ENCODE assay signal across 13 cellular contexts in the genomic region with DNA sequence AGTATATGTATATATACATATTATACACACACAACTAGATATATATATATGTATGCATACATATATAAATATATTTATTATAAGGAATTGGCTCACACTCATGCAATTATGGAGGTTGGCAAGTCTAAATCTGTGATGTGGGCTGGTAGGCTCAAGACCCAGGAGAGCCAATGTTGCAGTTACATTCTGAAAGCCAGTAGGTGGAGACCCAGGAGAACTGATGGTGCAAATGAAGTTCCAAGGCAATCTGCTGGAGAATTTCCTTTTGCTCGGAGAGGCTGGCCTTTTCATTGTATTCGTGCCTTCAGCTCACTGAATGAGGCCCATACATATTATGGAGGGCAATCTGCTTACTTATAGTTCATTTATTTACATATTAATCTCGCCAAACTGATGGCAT. TPM values are rescaled to one million over a fixed set of nuclear protein-coding genes. Genes with fewer than 3 reads are reported as not detected.
DNase-seq lines count a peak whose midpoint lies in the region; ATAC-seq and TF ChIP-seq lines count a peak whose summit lies in the region.
"Had no signal": no experiment of that assay in that cellular context is flagged by ENCODE, and none has a peak within 500 bp of the region (broad histone marks: within the 10 kb centered on the region; RNA-seq: fewer than 3 reads in every experiment).

No MANE protein-coding gene starts in this region.

- H3K4me1 Mint-ChIP-seq in activated T-cell treated with anti-CD3 and anti-CD28 coated beads, Interleukin-2, amount 50 U/mL, for 4 hours (ENCODE audit: low read depth): no peaks in the 10 kb centered on the region

- no peaks in the 10 kb centered on the region for H3K9me3 Mint-ChIP-seq in activated T-cell treated with anti-CD3 and anti-CD28 coated beads, Interleukin-2, amount 50 U/mL, for 4 hours
- H3K9me3 Mint-ChIP-seq: T-helper 2 cell treated with Interferon-gamma antibody and Interleukin-4, amounts not matched to agents 5 μg/mL and 100 μg/mL, for 36 hours had no signal

- no peaks in the 10 kb centered on the region for H3K36me3 Mint-ChIP-seq in activated T-cell treated with anti-CD3 and anti-CD28 coated beads, Interleukin-2, amount 50 U/mL, for 4 hours (ENCODE audit: insufficient read depth)

- H3K27me3 Mint-ChIP-seq in activated T-cell treated with anti-CD3 and anti-CD28 coated beads, Interleukin-2, amount 50 U/mL, for 4 hours (ENCODE audit: low read depth): peaks cover 23% of the 10 kb centered on the region

- H3K4me3 Mint-ChIP-seq in activated T-cell treated with anti-CD3 and anti-CD28 coated beads, Interleukin-2, amount 50 U/mL, for 4 hours: no peak overlapping the region
- H3K4me3 Mint-ChIP-seq: T-helper 2 cell treated with Interferon-gamma antibody and Interleukin-4, amounts not matched to agents 5 μg/mL and 100 μg/mL, for 36 hours had no signal

- TF ChIP-seq CTCF in LNCaP clone FGC (IDR thresholded peaks at IDR 0.05; ENCODE audit: control insufficient read depth, extremely low read depth, insufficient read depth) (peak; percentile 50), astrocyte of the cerebellum (IDR thresholded peaks at IDR 0.05; ENCODE audit: low read depth, low read length, missing control alignments) (peak; percentile 10)

- ATAC-seq in GM18907 (IDR thresholded peaks at IDR 0.05; ENCODE audit: unreplicated experiment): no peak
- ATAC-seq in GM21723 (IDR thresholded peaks at IDR 0.05; ENCODE audit: unreplicated experiment): no peak
- no peak for ATAC-seq in activated T-cell treated with anti-CD3 and anti-CD28 coated beads, Interleukin-2, amount 50 U/mL, for 4 hours

- H3K4me3 ChIP-seq in LNCaP clone FGC (ENCODE audit: low read depth, low read length) (no peak overlapping the region), astrocyte of the cerebellum (ENCODE audit: low read depth, low read length) (no peak overlapping the region)

- in situ Hi-C loops in astrocyte of the cerebellum (cut with HindIII; ENCODE audit: low sequenced_read_pairs): no loop called here

- DNase-seq in ELR (ENCODE audit: low read depth) (peak; percentile 65), LNCaP clone FGC (ENCODE audit: low read depth) (peak; percentile 6), astrocyte of the cerebellum (ENCODE audit: low read depth) (no peak), midbrain (lab: John Stamatoyannopoulos, UW) (peak; percentile 7), OCI-M2 (lab: John Stamatoyannopoulos, UW; ENCODE audit: unreplicated experiment) (no peak)
- no peak for DNase-seq in activated T-cell treated with anti-CD3 and anti-CD28 coated beads, Interleukin-2, amount 50 U/mL, for 4 hours
- DNase-seq: activated gamma-delta T cell, NCI-H1105 had no signal

RNA-seq across cellular contexts. Expression of a gene that starts 9.4 kb away (rescaled TPM):
- total RNA-seq in activated T-cell treated with anti-CD3 and anti-CD28 coated beads, Interleukin-2, amount 50 U/mL, for 4 hours: not detected
- total RNA-seq: mononuclear cell, subcutaneous adipose tissue had no signal

RNA-seq across cellular contexts. Expression of a gene that starts 29.2 kb away (rescaled TPM):
- not detected for total RNA-seq in activated T-cell treated with anti-CD3 and anti-CD28 coated beads, Interleukin-2, amount 50 U/mL, for 4 hours
- total RNA-seq: mononuclear cell, subcutaneous adipose tissue had no signal

RNA-seq across cellular contexts. Expression of a gene that starts 39.7 kb away (rescaled TPM):
- total RNA-seq in activated T-cell treated with anti-CD3 and anti-CD28 coated beads, Interleukin-2, amount 50 U/mL, for 4 hours: not detected
- total RNA-seq: mononuclear cell, subcutaneous adipose tissue had no signal

RNA-seq across cellular contexts. Expression of a gene that starts 52.7 kb away (rescaled TPM):
- total RNA-seq in activated T-cell treated with anti-CD3 and anti-CD28 coated beads, Interleukin-2, amount 50 U/mL, for 4 hours: not detected
- total RNA-seq: mononuclear cell, subcutaneous adipose tissue had no signal

RNA-seq across cellular contexts. Expression of a gene that starts 58.0 kb away (rescaled TPM):
- not detected for total RNA-seq in activated T-cell treated with anti-CD3 and anti-CD28 coated beads, Interleukin-2, amount 50 U/mL, for 4 hours
- total RNA-seq: mononuclear cell, subcutaneous adipose tissue had no signal

Comparison
In these comparisons a context has a peak if more than half of its experiments do, and no peak if none do; other contexts are left out.
1. DNase-seq: peak in ELR (single experiment), LNCaP clone FGC (single experiment) and midbrain (single experiment); none in astrocyte of the cerebellum (single experiment), activated T-cell treated with anti-CD3 and anti-CD28 coated beads, Interleukin-2, amount 50 U/mL, for 4 hours (single experiment) and OCI-M2 (single experiment).